Comparison of ENCODE assay signal across 1 cellular context in the genomic region with DNA sequence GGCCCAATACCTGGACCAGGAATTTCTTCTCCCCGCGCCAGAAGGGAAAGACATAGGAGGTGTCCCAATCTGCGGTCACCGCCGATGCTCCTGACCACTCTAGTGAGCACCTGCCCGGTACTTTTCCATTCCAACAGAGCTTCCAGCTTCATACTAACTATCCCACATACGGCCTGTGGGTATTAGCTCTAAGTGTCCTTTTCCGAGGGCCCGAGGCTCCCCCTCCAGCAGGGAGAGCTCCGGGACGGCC.
TF ChIP-seq lines count a peak whose summit lies in the region.

No MANE protein-coding gene starts in this region.

TF ChIP-seq in H1, 55 proteins besides CTCF, POLR2A, EP300 and RAD21:
- TF ChIP-seq SIN3A (conservative IDR thresholded peaks at IDR 0.05 in 1 of 2, IDR thresholded peaks at IDR 0.05 in 1 of 2; ENCODE audit: low read depth in 1 of 2, low read length in 2 of 2) (no peak), SUZ12 (IDR thresholded peaks at IDR 0.05; ENCODE audit: low read length) (peak; percentile 44; the same call in 1 of the 2 replicates), PHF8 (conservative IDR thresholded peaks at IDR 0.05; ENCODE audit: low read depth, low read length) (no peak)
